ENCODE assay signal across 6 cellular contexts in genomic region chr11:4197112-4197511, GRCh38.
"Had no signal": no experiment of that assay in that cellular context is flagged by ENCODE, and none has a peak within 500 bp of the region (broad histone marks: within the 10 kb centered on the region; RNA-seq: fewer than 3 reads in every experiment).

No MANE protein-coding gene starts in this region.

- FAIRE-seq: HepG2, HTR-8/SVneo had no signal

- H3K27ac ChIP-seq: HL-60 had no signal

- DNase-seq: IMR-90, KBM-7, KG1 had no signal

- ATAC-seq: HepG2 had no signal
